ENCODE assay signal across 1 cellular context in the genomic region with DNA sequence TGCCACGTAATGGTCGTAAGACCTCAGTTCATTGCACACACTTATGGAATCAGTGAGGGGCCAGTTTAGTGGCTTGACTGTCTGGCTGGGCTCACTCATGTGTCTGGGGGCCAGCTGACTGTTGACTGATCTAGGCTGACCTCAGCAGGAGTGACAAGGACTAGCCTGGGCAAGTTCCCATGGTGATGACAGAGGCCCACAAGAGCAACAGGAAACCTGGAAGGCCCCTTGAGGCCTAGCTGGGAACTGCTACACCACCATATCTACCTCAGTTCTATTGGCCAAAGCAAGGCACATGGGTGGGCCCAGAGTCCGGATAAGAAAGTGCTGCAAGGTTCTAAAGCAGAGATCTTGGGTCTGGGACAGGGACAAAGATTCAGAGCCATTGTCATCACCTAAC.
A peak's percentile ranks its signal among the peaks of the same experiment; 100 is the strongest.
TF ChIP-seq lines count a peak whose summit lies in the region.

No MANE protein-coding gene starts in this region.

TF ChIP-seq in HepG2, 621 proteins besides CTCF, POLR2A, EP300 and RAD21 (continued from another document and continues in another):
- TF ChIP-seq, protein P1, sequence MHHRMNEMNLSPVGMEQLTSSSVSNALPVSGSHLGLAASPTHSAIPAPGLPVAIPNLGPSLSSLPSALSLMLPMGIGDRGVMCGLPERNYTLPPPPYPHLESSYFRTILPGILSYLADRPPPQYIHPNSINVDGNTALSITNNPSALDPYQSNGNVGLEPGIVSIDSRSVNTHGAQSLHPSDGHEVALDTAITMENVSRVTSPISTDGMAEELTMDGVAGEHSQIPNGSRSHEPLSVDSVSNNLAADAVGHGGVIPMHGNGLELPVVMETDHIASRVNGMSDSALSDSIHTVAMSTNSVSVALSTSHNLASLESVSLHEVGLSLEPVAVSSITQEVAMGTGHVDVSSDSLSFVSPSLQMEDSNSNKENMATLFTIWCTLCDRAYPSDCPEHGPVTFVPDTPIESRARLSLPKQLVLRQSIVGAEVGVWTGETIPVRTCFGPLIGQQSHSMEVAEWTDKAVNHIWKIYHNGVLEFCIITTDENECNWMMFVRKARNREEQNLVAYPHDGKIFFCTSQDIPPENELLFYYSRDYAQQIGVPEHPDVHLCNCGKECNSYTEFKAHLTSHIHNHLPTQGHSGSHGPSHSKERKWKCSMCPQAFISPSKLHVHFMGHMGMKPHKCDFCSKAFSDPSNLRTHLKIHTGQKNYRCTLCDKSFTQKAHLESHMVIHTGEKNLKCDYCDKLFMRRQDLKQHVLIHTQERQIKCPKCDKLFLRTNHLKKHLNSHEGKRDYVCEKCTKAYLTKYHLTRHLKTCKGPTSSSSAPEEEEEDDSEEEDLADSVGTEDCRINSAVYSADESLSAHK (CRISPR knock-in tag; IDR thresholded peaks at IDR 0.05; ENCODE audit: borderline replicate concordance), result no peak
- TF ChIP-seq, protein P2, sequence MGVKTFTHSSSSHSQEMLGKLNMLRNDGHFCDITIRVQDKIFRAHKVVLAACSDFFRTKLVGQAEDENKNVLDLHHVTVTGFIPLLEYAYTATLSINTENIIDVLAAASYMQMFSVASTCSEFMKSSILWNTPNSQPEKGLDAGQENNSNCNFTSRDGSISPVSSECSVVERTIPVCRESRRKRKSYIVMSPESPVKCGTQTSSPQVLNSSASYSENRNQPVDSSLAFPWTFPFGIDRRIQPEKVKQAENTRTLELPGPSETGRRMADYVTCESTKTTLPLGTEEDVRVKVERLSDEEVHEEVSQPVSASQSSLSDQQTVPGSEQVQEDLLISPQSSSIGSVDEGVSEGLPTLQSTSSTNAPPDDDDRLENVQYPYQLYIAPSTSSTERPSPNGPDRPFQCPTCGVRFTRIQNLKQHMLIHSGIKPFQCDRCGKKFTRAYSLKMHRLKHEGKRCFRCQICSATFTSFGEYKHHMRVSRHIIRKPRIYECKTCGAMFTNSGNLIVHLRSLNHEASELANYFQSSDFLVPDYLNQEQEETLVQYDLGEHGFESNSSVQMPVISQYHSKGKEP (CRISPR knock-in tag; IDR thresholded peaks at IDR 0.05), result no peak
- TF ChIP-seq, protein P3, sequence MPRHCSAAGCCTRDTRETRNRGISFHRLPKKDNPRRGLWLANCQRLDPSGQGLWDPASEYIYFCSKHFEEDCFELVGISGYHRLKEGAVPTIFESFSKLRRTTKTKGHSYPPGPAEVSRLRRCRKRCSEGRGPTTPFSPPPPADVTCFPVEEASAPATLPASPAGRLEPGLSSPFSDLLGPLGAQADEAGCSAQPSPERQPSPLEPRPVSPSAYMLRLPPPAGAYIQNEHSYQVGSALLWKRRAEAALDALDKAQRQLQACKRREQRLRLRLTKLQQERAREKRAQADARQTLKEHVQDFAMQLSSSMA (CRISPR knock-in tag; IDR thresholded peaks at IDR 0.05), result no peak
- TF ChIP-seq HHEX (CRISPR knock-in tag; IDR thresholded peaks at IDR 0.05), result no peak
- no peak for TF ChIP-seq ZNF543 (CRISPR knock-in tag; IDR thresholded peaks at IDR 0.05)
- TF ChIP-seq ZNF777 (CRISPR knock-in tag; IDR thresholded peaks at IDR 0.05), result no peak
- no peak for TF ChIP-seq MEIS2 (CRISPR knock-in tag; IDR thresholded peaks at IDR 0.05)
- no peak for TF ChIP-seq NR2F6 (IDR thresholded peaks at IDR 0.05)
- peak; percentile 64 for TF ChIP-seq NR2F6 (CRISPR knock-in tag; IDR thresholded peaks at IDR 0.05)
- TF ChIP-seq, protein P4, sequence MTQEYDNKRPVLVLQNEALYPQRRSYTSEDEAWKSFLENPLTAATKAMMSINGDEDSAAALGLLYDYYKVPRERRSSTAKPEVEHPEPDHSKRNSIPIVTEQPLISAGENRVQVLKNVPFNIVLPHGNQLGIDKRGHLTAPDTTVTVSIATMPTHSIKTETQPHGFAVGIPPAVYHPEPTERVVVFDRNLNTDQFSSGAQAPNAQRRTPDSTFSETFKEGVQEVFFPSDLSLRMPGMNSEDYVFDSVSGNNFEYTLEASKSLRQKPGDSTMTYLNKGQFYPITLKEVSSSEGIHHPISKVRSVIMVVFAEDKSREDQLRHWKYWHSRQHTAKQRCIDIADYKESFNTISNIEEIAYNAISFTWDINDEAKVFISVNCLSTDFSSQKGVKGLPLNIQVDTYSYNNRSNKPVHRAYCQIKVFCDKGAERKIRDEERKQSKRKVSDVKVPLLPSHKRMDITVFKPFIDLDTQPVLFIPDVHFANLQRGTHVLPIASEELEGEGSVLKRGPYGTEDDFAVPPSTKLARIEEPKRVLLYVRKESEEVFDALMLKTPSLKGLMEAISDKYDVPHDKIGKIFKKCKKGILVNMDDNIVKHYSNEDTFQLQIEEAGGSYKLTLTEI (CRISPR knock-in tag; conservative IDR thresholded peaks at IDR 0.05), result no peak
- TF ChIP-seq, protein P5, sequence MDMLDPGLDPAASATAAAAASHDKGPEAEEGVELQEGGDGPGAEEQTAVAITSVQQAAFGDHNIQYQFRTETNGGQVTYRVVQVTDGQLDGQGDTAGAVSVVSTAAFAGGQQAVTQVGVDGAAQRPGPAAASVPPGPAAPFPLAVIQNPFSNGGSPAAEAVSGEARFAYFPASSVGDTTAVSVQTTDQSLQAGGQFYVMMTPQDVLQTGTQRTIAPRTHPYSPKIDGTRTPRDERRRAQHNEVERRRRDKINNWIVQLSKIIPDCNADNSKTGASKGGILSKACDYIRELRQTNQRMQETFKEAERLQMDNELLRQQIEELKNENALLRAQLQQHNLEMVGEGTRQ (IDR thresholded peaks at IDR 0.05; ENCODE audit: low read depth, low read length), result peak; percentile 40; the same call in 1 of the 2 replicates
- TF ChIP-seq, protein P5 (CRISPR knock-in tag; IDR thresholded peaks at IDR 0.05; ENCODE audit: borderline replicate concordance), result peak; percentile 66; the same call in 1 of the 2 replicates
- TF ChIP-seq ZNF644 (CRISPR knock-in tag; IDR thresholded peaks at IDR 0.05; ENCODE audit: low read depth), result peak; percentile 75
- TF ChIP-seq ZMYM4 (CRISPR knock-in tag; IDR thresholded peaks at IDR 0.05), result peak; percentile 54; the same call in 1 of the 2 replicates
- TF ChIP-seq MED1 (CRISPR knock-in tag; IDR thresholded peaks at IDR 0.05), result peak; percentile 55; the same call in 1 of the 2 replicates
- no peak for TF ChIP-seq NFE2 (CRISPR knock-in tag; IDR thresholded peaks at IDR 0.05)
- TF ChIP-seq KLF15 (CRISPR knock-in tag; IDR thresholded peaks at IDR 0.05; ENCODE audit: borderline replicate concordance), result no peak
- TF ChIP-seq, protein P6, sequence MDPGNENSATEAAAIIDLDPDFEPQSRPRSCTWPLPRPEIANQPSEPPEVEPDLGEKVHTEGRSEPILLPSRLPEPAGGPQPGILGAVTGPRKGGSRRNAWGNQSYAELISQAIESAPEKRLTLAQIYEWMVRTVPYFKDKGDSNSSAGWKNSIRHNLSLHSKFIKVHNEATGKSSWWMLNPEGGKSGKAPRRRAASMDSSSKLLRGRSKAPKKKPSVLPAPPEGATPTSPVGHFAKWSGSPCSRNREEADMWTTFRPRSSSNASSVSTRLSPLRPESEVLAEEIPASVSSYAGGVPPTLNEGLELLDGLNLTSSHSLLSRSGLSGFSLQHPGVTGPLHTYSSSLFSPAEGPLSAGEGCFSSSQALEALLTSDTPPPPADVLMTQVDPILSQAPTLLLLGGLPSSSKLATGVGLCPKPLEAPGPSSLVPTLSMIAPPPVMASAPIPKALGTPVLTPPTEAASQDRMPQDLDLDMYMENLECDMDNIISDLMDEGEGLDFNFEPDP (CRISPR knock-in tag; conservative IDR thresholded peaks at IDR 0.05), result no peak
- TF ChIP-seq ZNF720 (CRISPR knock-in tag; IDR thresholded peaks at IDR 0.05), result no peak
- TF ChIP-seq DPF2 (CRISPR knock-in tag; IDR thresholded peaks at IDR 0.05; ENCODE audit: borderline replicate concordance, low read depth), result 0 out of 2 replicates have a peak, but pooled peaks have one; percentile 24
- TF ChIP-seq STAG1 (CRISPR knock-in tag; IDR thresholded peaks at IDR 0.05), result peak; percentile 51
- no peak for TF ChIP-seq RFXAP (CRISPR knock-in tag; IDR thresholded peaks at IDR 0.05; ENCODE audit: borderline replicate concordance)
- 0 out of 2 replicates have a peak, but pooled peaks have one; percentile 23 for TF ChIP-seq HOXA3 (CRISPR knock-in tag; IDR thresholded peaks at IDR 0.05)
- TF ChIP-seq NFRKB (IDR thresholded peaks at IDR 0.05), result no peak
- no peak for TF ChIP-seq ETV6 (CRISPR knock-in tag; conservative IDR thresholded peaks at IDR 0.05)
- 0 out of 2 replicates have a peak, but pooled peaks have one; percentile 34 for TF ChIP-seq GATAD2A (CRISPR knock-in tag; IDR thresholded peaks at IDR 0.05)
- TF ChIP-seq, protein P7, sequence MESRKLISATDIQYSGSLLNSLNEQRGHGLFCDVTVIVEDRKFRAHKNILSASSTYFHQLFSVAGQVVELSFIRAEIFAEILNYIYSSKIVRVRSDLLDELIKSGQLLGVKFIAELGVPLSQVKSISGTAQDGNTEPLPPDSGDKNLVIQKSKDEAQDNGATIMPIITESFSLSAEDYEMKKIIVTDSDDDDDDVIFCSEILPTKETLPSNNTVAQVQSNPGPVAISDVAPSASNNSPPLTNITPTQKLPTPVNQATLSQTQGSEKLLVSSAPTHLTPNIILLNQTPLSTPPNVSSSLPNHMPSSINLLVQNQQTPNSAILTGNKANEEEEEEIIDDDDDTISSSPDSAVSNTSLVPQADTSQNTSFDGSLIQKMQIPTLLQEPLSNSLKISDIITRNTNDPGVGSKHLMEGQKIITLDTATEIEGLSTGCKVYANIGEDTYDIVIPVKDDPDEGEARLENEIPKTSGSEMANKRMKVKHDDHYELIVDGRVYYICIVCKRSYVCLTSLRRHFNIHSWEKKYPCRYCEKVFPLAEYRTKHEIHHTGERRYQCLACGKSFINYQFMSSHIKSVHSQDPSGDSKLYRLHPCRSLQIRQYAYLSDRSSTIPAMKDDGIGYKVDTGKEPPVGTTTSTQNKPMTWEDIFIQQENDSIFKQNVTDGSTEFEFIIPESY (CRISPR knock-in tag; IDR thresholded peaks at IDR 0.05), result 0 out of 2 replicates have a peak, but pooled peaks have one; percentile 5
- 0 out of 2 replicates have a peak, but pooled peaks have one; percentile 15 for TF ChIP-seq CEBPG (CRISPR knock-in tag; IDR thresholded peaks at IDR 0.05)
- no peak for TF ChIP-seq AKAP8 (CRISPR knock-in tag; IDR thresholded peaks at IDR 0.05)
- no peak for TF ChIP-seq ISX (CRISPR knock-in tag; conservative IDR thresholded peaks at IDR 0.05)
- TF ChIP-seq ZNF652 (CRISPR knock-in tag; IDR thresholded peaks at IDR 0.05; ENCODE audit: borderline replicate concordance, low read depth), result no peak
- no peak for TF ChIP-seq SOX13 (IDR thresholded peaks at IDR 0.05)
- no peak; a peak in 1 of 4 replicates for TF ChIP-seq SOX13 (CRISPR knock-in tag; conservative IDR thresholded peaks at IDR 0.05 in 1 of 2, IDR thresholded peaks at IDR 0.05 in 1 of 2)
- TF ChIP-seq, protein P8, sequence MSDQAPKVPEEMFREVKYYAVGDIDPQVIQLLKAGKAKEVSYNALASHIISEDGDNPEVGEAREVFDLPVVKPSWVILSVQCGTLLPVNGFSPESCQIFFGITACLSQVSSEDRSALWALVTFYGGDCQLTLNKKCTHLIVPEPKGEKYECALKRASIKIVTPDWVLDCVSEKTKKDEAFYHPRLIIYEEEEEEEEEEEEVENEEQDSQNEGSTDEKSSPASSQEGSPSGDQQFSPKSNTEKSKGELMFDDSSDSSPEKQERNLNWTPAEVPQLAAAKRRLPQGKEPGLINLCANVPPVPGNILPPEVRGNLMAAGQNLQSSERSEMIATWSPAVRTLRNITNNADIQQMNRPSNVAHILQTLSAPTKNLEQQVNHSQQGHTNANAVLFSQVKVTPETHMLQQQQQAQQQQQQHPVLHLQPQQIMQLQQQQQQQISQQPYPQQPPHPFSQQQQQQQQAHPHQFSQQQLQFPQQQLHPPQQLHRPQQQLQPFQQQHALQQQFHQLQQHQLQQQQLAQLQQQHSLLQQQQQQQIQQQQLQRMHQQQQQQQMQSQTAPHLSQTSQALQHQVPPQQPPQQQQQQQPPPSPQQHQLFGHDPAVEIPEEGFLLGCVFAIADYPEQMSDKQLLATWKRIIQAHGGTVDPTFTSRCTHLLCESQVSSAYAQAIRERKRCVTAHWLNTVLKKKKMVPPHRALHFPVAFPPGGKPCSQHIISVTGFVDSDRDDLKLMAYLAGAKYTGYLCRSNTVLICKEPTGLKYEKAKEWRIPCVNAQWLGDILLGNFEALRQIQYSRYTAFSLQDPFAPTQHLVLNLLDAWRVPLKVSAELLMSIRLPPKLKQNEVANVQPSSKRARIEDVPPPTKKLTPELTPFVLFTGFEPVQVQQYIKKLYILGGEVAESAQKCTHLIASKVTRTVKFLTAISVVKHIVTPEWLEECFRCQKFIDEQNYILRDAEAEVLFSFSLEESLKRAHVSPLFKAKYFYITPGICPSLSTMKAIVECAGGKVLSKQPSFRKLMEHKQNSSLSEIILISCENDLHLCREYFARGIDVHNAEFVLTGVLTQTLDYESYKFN (CRISPR knock-in tag; conservative IDR thresholded peaks at IDR 0.05), result 0 out of 2 replicates have a peak, but pooled peaks have one; percentile 17
